ENCODE assay signal across 17 cellular contexts in genomic region chr11:60932605-60933346, GRCh38.
DNase-seq lines count a peak whose midpoint lies in the region; ATAC-seq and TF ChIP-seq lines count a peak whose summit lies in the region.
"Had no signal": no experiment of that assay in that cellular context is flagged by ENCODE, and none has a peak within 500 bp of the region (broad histone marks: within the 10 kb centered on the region; RNA-seq: fewer than 3 reads in every experiment).

No MANE protein-coding gene starts in this region.

- H2AFZ ChIP-seq in OCI-LY3 (ENCODE audit: low read depth, low read length), result no peak overlapping the region

- H3K27me3 Mint-ChIP-seq in memory B cell, result no peaks in the 10 kb centered on the region

- peaks cover 39% of the 10 kb centered on the region for H3K4me1 Mint-ChIP-seq in memory B cell
- H3K4me1 Mint-ChIP-seq: activated naive CD8-positive, alpha-beta T cell treated with anti-CD3 and anti-CD28 coated beads for 36 hours had no signal

- H3K27ac ChIP-seq in OCI-LY3 (ENCODE audit: low read length), result peak overlapping the region; percentile 84
- H3K27ac ChIP-seq: cardiac muscle cell, HL-60 had no signal

- H3K9me3 Mint-ChIP-seq in memory B cell, result no peaks in the 10 kb centered on the region
- H3K9me3 Mint-ChIP-seq: activated naive CD8-positive, alpha-beta T cell treated with anti-CD3 and anti-CD28 coated beads for 36 hours; effector memory CD8-positive, alpha-beta T cell had no signal

- ATAC-seq in GM18868 (IDR thresholded peaks at IDR 0.05; ENCODE audit: unreplicated experiment) (peak; percentile 33), memory B cell (ENCODE audit: low read depth) (peak; percentile 69), HG02642 (IDR thresholded peaks at IDR 0.05; ENCODE audit: poor library complexity, unreplicated experiment) (no peak)

- H3K9ac ChIP-seq in OCI-LY3 (ENCODE audit: low read length), result peak overlapping the region; percentile 49

- H3K27me3 ChIP-seq in OCI-LY3 (ENCODE audit: low read depth, low read length), result no peaks in the 10 kb centered on the region
- H3K27me3 ChIP-seq: cardiac muscle cell had no signal

- H4K20me1 ChIP-seq in OCI-LY3 (ENCODE audit: insufficient read depth, low read length), result peaks cover 29% of the 10 kb centered on the region

- H3K9me3 ChIP-seq in OCI-LY3 (ENCODE audit: insufficient read depth, low read length), result no peaks in the 10 kb centered on the region

- no peaks in the 10 kb centered on the region for H3K79me2 ChIP-seq in OCI-LY3 (ENCODE audit: low read length)

- peak overlapping the region; percentile 91 for H3K4me2 ChIP-seq in OCI-LY3 (ENCODE audit: low read length)

- DNase-seq in memory B cell (ENCODE audit: low spot score in 2 of 2) (peak in 1 of 2 donors; percentile 48), hippocampal formation (lab: John Stamatoyannopoulos, UW) (no peak), NCI-H2196 (lab: John Stamatoyannopoulos, UW; ENCODE audit: unreplicated experiment) (no peak)
- DNase-seq: activated CD4-positive, CD25-positive, alpha-beta regulatory T cell treated with anti-CD3 and anti-CD28 coated beads, Interleukin-2, amount 50 U/mL, for 72 hours; activated CD8-positive, alpha-beta memory T cell treated with anti-CD3 and anti-CD28 coated beads, Interleukin-2, amount 50 U/mL, for 48 hours; activated naive CD8-positive, alpha-beta T cell treated with anti-CD3 and anti-CD28 coated beads for 36 hours; AML-193; effector memory CD8-positive, alpha-beta T cell; NCI-H2029; NCI-H526 treated with DMSO at 0.1 percent for 48 hours; retina had no signal

- peak overlapping the region; percentile 56; the same call in 1 of the 2 replicates for H3K4me3 ChIP-seq in OCI-LY3 (ENCODE audit: low read length)
- H3K4me3 ChIP-seq: cardiac muscle cell, lung had no signal

- H3K36me3 ChIP-seq in OCI-LY3 (replicated peaks; ENCODE audit: low read depth, low read length), result peaks cover 27% of the 10 kb centered on the region

- peak overlapping the region; percentile 92 for H3K27ac Mint-ChIP-seq in memory B cell
- H3K27ac Mint-ChIP-seq: activated naive CD8-positive, alpha-beta T cell treated with anti-CD3 and anti-CD28 coated beads for 36 hours; effector memory CD8-positive, alpha-beta T cell had no signal

- no peak overlapping the region for H3K4me3 Mint-ChIP-seq in memory B cell
- H3K4me3 Mint-ChIP-seq: activated naive CD8-positive, alpha-beta T cell treated with anti-CD3 and anti-CD28 coated beads for 36 hours; effector memory CD8-positive, alpha-beta T cell had no signal

- peaks cover 55% of the 10 kb centered on the region for H3K4me1 ChIP-seq in OCI-LY3 (ENCODE audit: low read length)

- TF ChIP-seq CTCF in OCI-LY3 (IDR thresholded peaks at IDR 0.05; ENCODE audit: low read depth, low read length), result no peak

- H3K36me3 Mint-ChIP-seq in memory B cell, result peaks cover 4% of the 10 kb centered on the region
- H3K36me3 Mint-ChIP-seq: activated naive CD8-positive, alpha-beta T cell treated with anti-CD3 and anti-CD28 coated beads for 36 hours had no signal
